In the genomic region with DNA sequence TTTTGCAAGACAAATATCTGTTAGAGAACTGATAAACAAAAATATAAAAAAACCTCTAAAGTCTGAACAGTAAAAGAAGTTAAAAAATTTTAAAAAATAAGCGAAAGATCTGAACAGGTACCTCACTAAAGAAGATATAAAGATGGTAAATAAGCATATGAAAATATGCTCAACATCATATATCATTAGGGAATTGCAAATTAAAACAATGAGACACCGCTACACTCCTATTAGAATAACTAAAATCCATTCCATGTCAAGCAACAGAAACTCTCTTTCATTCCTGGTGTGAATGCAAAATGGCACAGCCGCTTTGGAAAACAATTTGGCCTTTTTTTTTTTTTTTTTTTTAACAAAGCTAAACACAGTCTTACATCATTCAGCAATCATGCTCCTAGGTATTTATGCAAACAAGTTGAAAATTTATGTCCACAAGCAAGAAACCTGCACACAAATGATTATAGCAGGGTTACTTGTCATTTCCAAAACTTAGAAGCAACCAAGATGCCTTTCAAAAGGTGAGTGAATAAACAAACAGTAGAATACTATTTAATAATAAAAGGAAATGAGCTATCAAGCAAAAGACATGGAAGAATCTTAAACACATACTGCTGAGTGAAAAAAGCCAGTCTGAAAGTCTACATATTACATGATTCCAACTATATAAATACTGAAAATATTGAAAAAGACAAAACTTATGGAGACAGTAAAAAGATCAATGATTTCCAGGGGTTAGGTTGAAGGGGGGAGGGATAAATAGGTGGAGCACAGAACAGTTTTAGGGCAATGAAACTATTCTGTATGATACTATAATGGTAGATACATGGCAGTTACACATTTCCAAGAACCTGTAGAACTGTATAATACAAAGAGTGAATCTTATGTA, we compare ENCODE assay signal across 1 cellular context.
TF ChIP-seq lines count a peak whose summit lies in the region.

No MANE protein-coding gene starts in this region.

TF ChIP-seq in Ishikawa, 13 proteins besides CTCF, POLR2A, EP300 and RAD21 (continued from another document):
- TF ChIP-seq, protein P1, sequence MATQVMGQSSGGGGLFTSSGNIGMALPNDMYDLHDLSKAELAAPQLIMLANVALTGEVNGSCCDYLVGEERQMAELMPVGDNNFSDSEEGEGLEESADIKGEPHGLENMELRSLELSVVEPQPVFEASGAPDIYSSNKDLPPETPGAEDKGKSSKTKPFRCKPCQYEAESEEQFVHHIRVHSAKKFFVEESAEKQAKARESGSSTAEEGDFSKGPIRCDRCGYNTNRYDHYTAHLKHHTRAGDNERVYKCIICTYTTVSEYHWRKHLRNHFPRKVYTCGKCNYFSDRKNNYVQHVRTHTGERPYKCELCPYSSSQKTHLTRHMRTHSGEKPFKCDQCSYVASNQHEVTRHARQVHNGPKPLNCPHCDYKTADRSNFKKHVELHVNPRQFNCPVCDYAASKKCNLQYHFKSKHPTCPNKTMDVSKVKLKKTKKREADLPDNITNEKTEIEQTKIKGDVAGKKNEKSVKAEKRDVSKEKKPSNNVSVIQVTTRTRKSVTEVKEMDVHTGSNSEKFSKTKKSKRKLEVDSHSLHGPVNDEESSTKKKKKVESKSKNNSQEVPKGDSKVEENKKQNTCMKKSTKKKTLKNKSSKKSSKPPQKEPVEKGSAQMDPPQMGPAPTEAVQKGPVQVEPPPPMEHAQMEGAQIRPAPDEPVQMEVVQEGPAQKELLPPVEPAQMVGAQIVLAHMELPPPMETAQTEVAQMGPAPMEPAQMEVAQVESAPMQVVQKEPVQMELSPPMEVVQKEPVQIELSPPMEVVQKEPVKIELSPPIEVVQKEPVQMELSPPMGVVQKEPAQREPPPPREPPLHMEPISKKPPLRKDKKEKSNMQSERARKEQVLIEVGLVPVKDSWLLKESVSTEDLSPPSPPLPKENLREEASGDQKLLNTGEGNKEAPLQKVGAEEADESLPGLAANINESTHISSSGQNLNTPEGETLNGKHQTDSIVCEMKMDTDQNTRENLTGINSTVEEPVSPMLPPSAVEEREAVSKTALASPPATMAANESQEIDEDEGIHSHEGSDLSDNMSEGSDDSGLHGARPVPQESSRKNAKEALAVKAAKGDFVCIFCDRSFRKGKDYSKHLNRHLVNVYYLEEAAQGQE (IDR thresholded peaks at IDR 0.05; ENCODE audit: low read depth): no peak
TF ChIP-seq in Ishikawa: peak in this region for 2.
